8 cellular contexts compared by ENCODE assay signal in the genomic region with DNA sequence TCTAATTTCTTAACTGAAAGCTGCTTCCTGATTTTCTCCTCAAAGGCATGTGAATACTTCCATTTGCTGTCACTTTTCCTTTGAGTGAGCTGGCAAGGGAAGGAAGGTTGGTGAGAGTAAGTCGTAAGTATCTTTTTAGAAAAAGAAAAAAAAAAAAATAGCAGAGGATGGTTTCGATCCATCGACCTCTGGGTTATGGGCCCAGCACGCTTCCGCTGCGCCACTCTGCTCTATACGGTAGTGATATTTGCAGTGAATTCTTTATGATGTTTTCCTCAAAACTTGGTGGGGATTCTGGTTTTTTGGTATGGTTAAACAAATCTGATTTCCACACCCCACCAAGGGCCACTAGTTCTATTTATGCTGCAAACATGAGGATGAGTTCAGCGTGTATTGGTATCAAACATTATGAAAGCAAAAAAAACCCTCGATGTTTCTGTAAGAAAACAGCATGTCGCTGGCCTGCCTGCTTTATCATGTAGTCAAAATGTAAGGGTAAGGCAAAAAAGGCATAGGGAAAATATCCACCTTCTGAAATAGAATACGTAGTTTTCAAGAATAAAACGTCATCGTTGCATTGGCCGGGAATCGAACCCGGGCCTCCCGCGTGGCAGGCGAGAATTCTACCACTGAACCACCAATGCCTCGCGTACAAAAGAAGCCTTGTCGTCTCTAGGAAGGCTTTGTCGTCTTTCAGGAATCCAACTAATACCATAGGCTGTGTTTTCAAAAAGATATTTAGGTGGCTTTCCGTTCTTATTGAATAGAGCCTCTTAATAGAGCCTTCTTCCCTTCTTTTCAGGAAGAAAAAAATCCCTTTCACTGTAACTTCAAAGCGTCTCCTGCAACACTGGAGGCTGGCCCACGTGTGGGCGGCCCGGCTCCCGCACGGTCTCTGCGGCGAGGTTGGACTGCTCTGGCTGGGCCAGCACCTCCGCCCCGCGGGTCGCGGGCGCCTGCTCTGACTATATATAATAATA. TPM values are rescaled to one million over a fixed set of nuclear protein-coding genes. Genes with fewer than 3 reads are reported as not detected.
A peak's percentile ranks its signal among the peaks of the same experiment; 100 is the strongest.
DNase-seq lines count a peak whose midpoint lies in the region; ATAC-seq and TF ChIP-seq lines count a peak whose summit lies in the region.

No MANE protein-coding gene starts in this region.

- no peak for TF ChIP-seq POLR2A in right lobe of liver (IDR thresholded peaks at IDR 0.05)

- H3K36me3 ChIP-seq in right lobe of liver: no peaks in the 10 kb centered on the region

- H3K27me3 ChIP-seq in right lobe of liver: no peaks in the 10 kb centered on the region

- peak overlapping the region; percentile 18 to 68 (median 47) for H3K27ac ChIP-seq in right lobe of liver

- intact Hi-C loops in right lobe of liver (cut with DNase I): no loop called here

- H3K4me1 ChIP-seq in right lobe of liver: peaks cover 0 to 5% (median 3%) of the 10 kb centered on the region in 4 donors

- WGBS in right lobe of liver (ENCODE audit: insufficient coverage, low coverage, low lambda C conversion rate, missing lambda C conversion rate): 1% methylated on average over 33 of the region's 38 CpGs

- peak overlapping the region; percentile 52 for H3K4me3 ChIP-seq in AG10803 (ENCODE audit: low read length)
- peak overlapping the region; percentile 49 to 66 (median 55) for H3K4me3 ChIP-seq in right lobe of liver

- DNase-seq in AG10803 (ENCODE audit: low read depth) (peak; percentile 73), NCI-H510A treated with DMSO at 0.1 percent for 48 hours (lab: John Stamatoyannopoulos, UW) (peak; percentile 76), dermis microvascular lymphatic vessel endothelial cell (ENCODE audit: low read depth in 2 of 2) (peak; percentile 79 to 81), right lobe of liver (peak; percentile 72 to 81 (median 73))
- peak; percentile 84 to 89 for DNase-seq in activated CD4-positive, alpha-beta T cell treated with anti-CD3 and anti-CD28 coated beads, Interleukin-2, amount 50 U/mL, for 4 hours
- peak; percentile 85 to 86 for DNase-seq in stimulated activated CD4-positive, alpha-beta T cell treated with anti-CD3 and anti-CD28 coated beads, Interleukin-4, amount 100 ng/mL, for 4 hours

- H3K9me3 ChIP-seq in right lobe of liver: no peaks in the 10 kb centered on the region

- TF ChIP-seq CTCF in AG10803 (conservative IDR thresholded peaks at IDR 0.05; ENCODE audit: low read length) (no peak), right lobe of liver (IDR thresholded peaks at IDR 0.05) (no peak)

- ATAC-seq in GM19025 (IDR thresholded peaks at IDR 0.05; ENCODE audit: low read depth, unreplicated experiment) (peak; percentile 68), HG03342 (IDR thresholded peaks at IDR 0.05; ENCODE audit: unreplicated experiment) (peak; percentile 61), right lobe of liver (peak; percentile 94 to 97 (median 96))

RNA-seq across cellular contexts. Expression of a gene that starts 9.6 kb away (rescaled TPM):
- total RNA-seq in dermis microvascular lymphatic vessel endothelial cell (not detected in 2 replicates), right lobe of liver (not detected)

RNA-seq across cellular contexts. Expression of a gene that starts 54.4 kb away (rescaled TPM):
- total RNA-seq in dermis microvascular lymphatic vessel endothelial cell (not detected in 2 replicates), right lobe of liver (not detected)

Comparison
In these comparisons a context has a peak if more than half of its experiments do, and no peak if none do; other contexts are left out.
1. Peak in every context shown above with its lines: DNase-seq, ATAC-seq, H3K4me3 ChIP-seq and H3K27ac ChIP-seq.